ENCODE assay signal across 1 cellular context in genomic region chr11:35337136-35337918, GRCh38.
TF ChIP-seq lines count a peak whose summit lies in the region.

No MANE protein-coding gene starts in this region.

TF ChIP-seq in HepG2, 621 proteins besides CTCF, POLR2A, EP300 and RAD21 (continued from another document):
- TF ChIP-seq ZBTB37 (CRISPR knock-in tag; IDR thresholded peaks at IDR 0.05) (no peak), ZKSCAN5 (CRISPR knock-in tag; IDR thresholded peaks at IDR 0.05) (no peak), ZSCAN5A (CRISPR knock-in tag; IDR thresholded peaks at IDR 0.05; ENCODE audit: borderline replicate concordance) (no peak), HOXA9 (CRISPR knock-in tag; IDR thresholded peaks at IDR 0.05; ENCODE audit: borderline replicate concordance) (no peak), HMG20B (CRISPR knock-in tag; conservative IDR thresholded peaks at IDR 0.05) (no peak), TEAD3 (CRISPR knock-in tag; optimal IDR thresholded peaks at IDR 0.05; ENCODE audit: borderline replicate concordance) (peak; percentile 37), ZNF20 (CRISPR knock-in tag; IDR thresholded peaks at IDR 0.05) (no peak), ZNF740 (CRISPR knock-in tag; IDR thresholded peaks at IDR 0.05) (no peak), SMC3 (IDR thresholded peaks at IDR 0.05; ENCODE audit: low read length) (no peak), FOXK2 (IDR thresholded peaks at IDR 0.05) (no peak), RBM22 (optimal IDR thresholded peaks at IDR 0.05; ENCODE audit: low read length) (no peak), HMGXB4 (CRISPR knock-in tag; IDR thresholded peaks at IDR 0.05; ENCODE audit: borderline replicate concordance in 1 of 2, low read depth in 1 of 2) (no peak), SOX5 (CRISPR knock-in tag; IDR thresholded peaks at IDR 0.05; ENCODE audit: borderline replicate concordance) (peak; percentile 91), POLR2G (IDR thresholded peaks at IDR 0.05; ENCODE audit: low read depth, low read length) (no peak), ZNF574 (CRISPR knock-in tag; IDR thresholded peaks at IDR 0.05) (no peak), SUZ12 (IDR thresholded peaks at IDR 0.05; ENCODE audit: low read depth, low read length) (no peak), HNF1A (IDR thresholded peaks at IDR 0.05; ENCODE audit: low read depth) (no peak), HNF1A (CRISPR knock-in tag; IDR thresholded peaks at IDR 0.05; ENCODE audit: borderline replicate concordance) (no peak), ZNF629 (CRISPR knock-in tag; conservative IDR thresholded peaks at IDR 0.05) (no peak), CREM (IDR thresholded peaks at IDR 0.05) (no peak; the same call in 1 of the 2 replicates), CREM (CRISPR knock-in tag; IDR thresholded peaks at IDR 0.05) (no peak), DNMT3B (CRISPR knock-in tag; conservative IDR thresholded peaks at IDR 0.05) (no peak), STAT6 (CRISPR knock-in tag; IDR thresholded peaks at IDR 0.05; ENCODE audit: borderline replicate concordance) (no peak), NAIF1 (CRISPR knock-in tag; IDR thresholded peaks at IDR 0.05; ENCODE audit: borderline replicate concordance) (no peak), ZNF691 (CRISPR knock-in tag; IDR thresholded peaks at IDR 0.05; ENCODE audit: borderline replicate concordance, low read depth) (no peak), ZNF781 (CRISPR knock-in tag; IDR thresholded peaks at IDR 0.05; ENCODE audit: borderline replicate concordance, not compliant biosample characterization) (no peak)
